In the genomic region with DNA sequence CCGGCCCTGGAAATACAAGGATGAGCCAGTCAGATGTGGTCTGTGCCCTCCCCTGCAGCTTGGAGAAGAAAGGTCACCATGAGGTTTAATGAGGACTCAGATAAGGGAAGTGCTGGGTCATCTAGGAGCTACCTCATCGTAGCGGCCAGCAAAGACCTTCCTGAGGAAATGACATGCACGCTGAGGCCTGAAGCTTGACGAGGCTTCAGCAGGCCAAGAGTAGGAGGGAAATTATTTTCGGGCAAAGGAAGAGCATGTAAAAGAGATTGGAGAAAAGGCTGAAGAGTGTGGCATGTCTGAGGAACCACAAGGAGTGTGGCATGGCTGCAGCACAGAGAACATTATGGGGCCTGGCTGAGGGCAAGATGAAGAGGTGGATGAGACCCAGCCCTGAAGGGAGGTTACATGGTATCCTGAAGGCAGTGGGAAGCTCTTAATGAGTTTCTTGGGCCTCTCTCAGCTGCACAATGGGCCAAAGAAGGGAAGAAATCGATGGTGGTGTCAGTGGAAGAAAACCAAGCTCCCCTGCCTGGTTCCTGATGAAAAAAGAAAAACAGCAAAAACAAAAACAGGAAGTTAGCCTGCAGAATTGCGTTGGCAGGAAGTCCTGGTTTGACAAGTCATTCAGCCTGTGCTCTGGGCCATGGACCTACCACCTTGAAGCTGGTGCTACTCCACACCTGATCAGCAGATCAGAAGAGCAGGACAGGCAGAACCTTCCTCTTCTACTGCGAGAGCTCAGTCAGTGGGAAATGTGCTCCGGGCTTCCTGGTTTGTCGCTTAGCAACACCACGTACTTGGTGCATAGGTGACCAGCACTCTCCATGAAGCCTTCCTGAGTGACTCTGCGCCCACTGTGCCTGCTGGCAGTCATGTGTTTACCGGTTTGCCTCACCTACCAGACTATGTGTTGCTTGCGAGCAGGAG, we compare ENCODE assay signal across 1 cellular context.
A peak's percentile ranks its signal among the peaks of the same experiment; 100 is the strongest.
TF ChIP-seq lines count a peak whose summit lies in the region.

No MANE protein-coding gene starts in this region.

TF ChIP-seq in K562, 482 proteins besides CTCF, POLR2A, EP300 and RAD21 (continued from another document and continues in another):
- TF ChIP-seq KHSRP (IDR thresholded peaks at IDR 0.05) (no peak), FIP1L1 (IDR thresholded peaks at IDR 0.05; ENCODE audit: low read depth, low read length, poor library complexity, severe bottlenecking) (no peak), XRCC5 (IDR thresholded peaks at IDR 0.05; ENCODE audit: low read depth, low read length) (peak; percentile 55; the same call in 1 of the 2 replicates), EGR1 (conservative IDR thresholded peaks at IDR 0.05) (no peak), ZNF75A (CRISPR knock-in tag; IDR thresholded peaks at IDR 0.05) (no peak), ZNF436 (CRISPR knock-in tag; IDR thresholded peaks at IDR 0.05) (no peak), ZNF274 (IDR thresholded peaks at IDR 0.05; ENCODE audit: borderline replicate concordance, low read depth, low read length) (no peak), SRSF3 (IDR thresholded peaks at IDR 0.05; ENCODE audit: insufficient read depth, low read length) (no peak), MIER1 (IDR thresholded peaks at IDR 0.05; ENCODE audit: low read depth) (no peak), PRMT5 (CRISPR knock-in tag; IDR thresholded peaks at IDR 0.05) (no peak), ZKSCAN3 (CRISPR knock-in tag; IDR thresholded peaks at IDR 0.05) (no peak), ZNF143 (CRISPR knock-in tag; IDR thresholded peaks at IDR 0.05) (no peak), HCFC1 (IDR thresholded peaks at IDR 0.05; ENCODE audit: low read depth, low read length) (no peak), SMARCB1 (IDR thresholded peaks at IDR 0.05; ENCODE audit: insufficient read length, low read depth) (no peak), FOXJ3 (CRISPR knock-in tag; IDR thresholded peaks at IDR 0.05) (no peak), SREBF1 (IDR thresholded peaks at IDR 0.05; ENCODE audit: borderline replicate concordance, low read depth, low read length) (no peak; the same call in 1 of the 2 replicates), PCBP2 (IDR thresholded peaks at IDR 0.05; ENCODE audit: low read depth, low read length, poor library complexity, severe bottlenecking) (no peak), CBX8 (IDR thresholded peaks at IDR 0.05; ENCODE audit: borderline replicate concordance, extremely low read depth, low read depth, low read length, poor library complexity, severe bottlenecking) (no peak), GTF2F1 (IDR thresholded peaks at IDR 0.05; ENCODE audit: low read depth, low read length) (no peak), ZNF764 (CRISPR knock-in tag; IDR thresholded peaks at IDR 0.05; ENCODE audit: low read depth) (0 out of 2 replicates have a peak, but pooled peaks have one; percentile 33), SRF (CRISPR knock-in tag; IDR thresholded peaks at IDR 0.05) (no peak), YY1 (IDR thresholded peaks at IDR 0.05; ENCODE audit: borderline replicate concordance in 1 of 3, control insufficient read depth in 1 of 3, extremely low read depth in 1 of 3, insufficient read depth in 3 of 3, insufficient read length in 1 of 3, insufficient replicate concordance in 2 of 3, low read depth in 1 of 3, low read length in 2 of 3) (peak in 1 of 3 experiments; percentile 62), MECOM (CRISPR knock-in tag; IDR thresholded peaks at IDR 0.05) (peak; percentile 67), FOSL1 (tag; conservative IDR thresholded peaks at IDR 0.05) (peak; percentile 65), HDGF (IDR thresholded peaks at IDR 0.05) (no peak; the same call in none of the 2 replicates), ESRRB (CRISPR knock-in tag; IDR thresholded peaks at IDR 0.05; ENCODE audit: borderline replicate concordance) (0 out of 2 replicates have a peak, but pooled peaks have one; percentile 10), HDAC8 (tag; IDR thresholded peaks at IDR 0.05) (peak; percentile 92), MTF1 (CRISPR knock-in tag; IDR thresholded peaks at IDR 0.05; ENCODE audit: borderline replicate concordance) (no peak), ZNF79 (CRISPR knock-in tag; IDR thresholded peaks at IDR 0.05; ENCODE audit: low read depth) (no peak), ZNF444 (CRISPR knock-in tag; IDR thresholded peaks at IDR 0.05) (0 out of 2 replicates have a peak, but pooled peaks have one; percentile 23), GABPB1 (CRISPR knock-in tag; IDR thresholded peaks at IDR 0.05) (peak; percentile 51; the same call in 1 of the 2 replicates), BCL6 (CRISPR knock-in tag; IDR thresholded peaks at IDR 0.05) (peak; percentile 17; the same call in 1 of the 2 replicates), ZNF354B (CRISPR knock-in tag; IDR thresholded peaks at IDR 0.05) (0 out of 2 replicates have a peak, but pooled peaks have one; percentile 59), ELF2 (CRISPR knock-in tag; IDR thresholded peaks at IDR 0.05) (no peak), ZFP30 (CRISPR knock-in tag; IDR thresholded peaks at IDR 0.05; ENCODE audit: borderline replicate concordance) (no peak), PTRF (tag; IDR thresholded peaks at IDR 0.05) (peak; percentile 57; the same call in 1 of the 2 replicates), SUPT5H (IDR thresholded peaks at IDR 0.05) (peak; percentile 72)
- TF ChIP-seq, protein P1, sequence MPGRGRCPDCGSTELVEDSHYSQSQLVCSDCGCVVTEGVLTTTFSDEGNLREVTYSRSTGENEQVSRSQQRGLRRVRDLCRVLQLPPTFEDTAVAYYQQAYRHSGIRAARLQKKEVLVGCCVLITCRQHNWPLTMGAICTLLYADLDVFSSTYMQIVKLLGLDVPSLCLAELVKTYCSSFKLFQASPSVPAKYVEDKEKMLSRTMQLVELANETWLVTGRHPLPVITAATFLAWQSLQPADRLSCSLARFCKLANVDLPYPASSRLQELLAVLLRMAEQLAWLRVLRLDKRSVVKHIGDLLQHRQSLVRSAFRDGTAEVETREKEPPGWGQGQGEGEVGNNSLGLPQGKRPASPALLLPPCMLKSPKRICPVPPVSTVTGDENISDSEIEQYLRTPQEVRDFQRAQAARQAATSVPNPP (IDR thresholded peaks at IDR 0.05; ENCODE audit: borderline replicate concordance, insufficient read depth, insufficient read length) = no peak
- TF ChIP-seq, protein P2, sequence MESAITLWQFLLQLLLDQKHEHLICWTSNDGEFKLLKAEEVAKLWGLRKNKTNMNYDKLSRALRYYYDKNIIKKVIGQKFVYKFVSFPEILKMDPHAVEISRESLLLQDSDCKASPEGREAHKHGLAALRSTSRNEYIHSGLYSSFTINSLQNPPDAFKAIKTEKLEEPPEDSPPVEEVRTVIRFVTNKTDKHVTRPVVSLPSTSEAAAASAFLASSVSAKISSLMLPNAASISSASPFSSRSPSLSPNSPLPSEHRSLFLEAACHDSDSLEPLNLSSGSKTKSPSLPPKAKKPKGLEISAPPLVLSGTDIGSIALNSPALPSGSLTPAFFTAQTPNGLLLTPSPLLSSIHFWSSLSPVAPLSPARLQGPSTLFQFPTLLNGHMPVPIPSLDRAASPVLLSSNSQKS (CRISPR knock-in tag; IDR thresholded peaks at IDR 0.05) = no peak
- TF ChIP-seq, protein P3, sequence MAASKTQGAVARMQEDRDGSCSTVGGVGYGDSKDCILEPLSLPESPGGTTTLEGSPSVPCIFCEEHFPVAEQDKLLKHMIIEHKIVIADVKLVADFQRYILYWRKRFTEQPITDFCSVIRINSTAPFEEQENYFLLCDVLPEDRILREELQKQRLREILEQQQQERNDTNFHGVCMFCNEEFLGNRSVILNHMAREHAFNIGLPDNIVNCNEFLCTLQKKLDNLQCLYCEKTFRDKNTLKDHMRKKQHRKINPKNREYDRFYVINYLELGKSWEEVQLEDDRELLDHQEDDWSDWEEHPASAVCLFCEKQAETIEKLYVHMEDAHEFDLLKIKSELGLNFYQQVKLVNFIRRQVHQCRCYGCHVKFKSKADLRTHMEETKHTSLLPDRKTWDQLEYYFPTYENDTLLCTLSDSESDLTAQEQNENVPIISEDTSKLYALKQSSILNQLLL (CRISPR knock-in tag; IDR thresholded peaks at IDR 0.05; ENCODE audit: borderline replicate concordance) = no peak
- TF ChIP-seq, protein P4, sequence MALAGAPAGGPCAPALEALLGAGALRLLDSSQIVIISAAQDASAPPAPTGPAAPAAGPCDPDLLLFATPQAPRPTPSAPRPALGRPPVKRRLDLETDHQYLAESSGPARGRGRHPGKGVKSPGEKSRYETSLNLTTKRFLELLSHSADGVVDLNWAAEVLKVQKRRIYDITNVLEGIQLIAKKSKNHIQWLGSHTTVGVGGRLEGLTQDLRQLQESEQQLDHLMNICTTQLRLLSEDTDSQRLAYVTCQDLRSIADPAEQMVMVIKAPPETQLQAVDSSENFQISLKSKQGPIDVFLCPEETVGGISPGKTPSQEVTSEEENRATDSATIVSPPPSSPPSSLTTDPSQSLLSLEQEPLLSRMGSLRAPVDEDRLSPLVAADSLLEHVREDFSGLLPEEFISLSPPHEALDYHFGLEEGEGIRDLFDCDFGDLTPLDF (CRISPR knock-in tag; IDR thresholded peaks at IDR 0.05) = no peak
- TF ChIP-seq, protein P5, sequence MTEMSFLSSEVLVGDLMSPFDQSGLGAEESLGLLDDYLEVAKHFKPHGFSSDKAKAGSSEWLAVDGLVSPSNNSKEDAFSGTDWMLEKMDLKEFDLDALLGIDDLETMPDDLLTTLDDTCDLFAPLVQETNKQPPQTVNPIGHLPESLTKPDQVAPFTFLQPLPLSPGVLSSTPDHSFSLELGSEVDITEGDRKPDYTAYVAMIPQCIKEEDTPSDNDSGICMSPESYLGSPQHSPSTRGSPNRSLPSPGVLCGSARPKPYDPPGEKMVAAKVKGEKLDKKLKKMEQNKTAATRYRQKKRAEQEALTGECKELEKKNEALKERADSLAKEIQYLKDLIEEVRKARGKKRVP (CRISPR knock-in tag; IDR thresholded peaks at IDR 0.05) = no peak; the same call in 1 of the 2 replicates
- TF ChIP-seq, protein P6, sequence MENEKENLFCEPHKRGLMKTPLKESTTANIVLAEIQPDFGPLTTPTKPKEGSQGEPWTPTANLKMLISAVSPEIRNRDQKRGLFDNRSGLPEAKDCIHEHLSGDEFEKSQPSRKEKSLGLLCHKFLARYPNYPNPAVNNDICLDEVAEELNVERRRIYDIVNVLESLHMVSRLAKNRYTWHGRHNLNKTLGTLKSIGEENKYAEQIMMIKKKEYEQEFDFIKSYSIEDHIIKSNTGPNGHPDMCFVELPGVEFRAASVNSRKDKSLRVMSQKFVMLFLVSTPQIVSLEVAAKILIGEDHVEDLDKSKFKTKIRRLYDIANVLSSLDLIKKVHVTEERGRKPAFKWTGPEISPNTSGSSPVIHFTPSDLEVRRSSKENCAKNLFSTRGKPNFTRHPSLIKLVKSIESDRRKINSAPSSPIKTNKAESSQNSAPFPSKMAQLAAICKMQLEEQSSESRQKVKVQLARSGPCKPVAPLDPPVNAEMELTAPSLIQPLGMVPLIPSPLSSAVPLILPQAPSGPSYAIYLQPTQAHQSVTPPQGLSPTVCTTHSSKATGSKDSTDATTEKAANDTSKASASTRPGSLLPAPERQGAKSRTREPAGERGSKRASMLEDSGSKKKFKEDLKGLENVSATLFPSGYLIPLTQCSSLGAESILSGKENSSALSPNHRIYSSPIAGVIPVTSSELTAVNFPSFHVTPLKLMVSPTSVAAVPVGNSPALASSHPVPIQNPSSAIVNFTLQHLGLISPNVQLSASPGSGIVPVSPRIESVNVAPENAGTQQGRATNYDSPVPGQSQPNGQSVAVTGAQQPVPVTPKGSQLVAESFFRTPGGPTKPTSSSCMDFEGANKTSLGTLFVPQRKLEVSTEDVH (IDR thresholded peaks at IDR 0.05; ENCODE audit: low read depth, partially characterized antibody) = no peak
- TF ChIP-seq, protein P7, sequence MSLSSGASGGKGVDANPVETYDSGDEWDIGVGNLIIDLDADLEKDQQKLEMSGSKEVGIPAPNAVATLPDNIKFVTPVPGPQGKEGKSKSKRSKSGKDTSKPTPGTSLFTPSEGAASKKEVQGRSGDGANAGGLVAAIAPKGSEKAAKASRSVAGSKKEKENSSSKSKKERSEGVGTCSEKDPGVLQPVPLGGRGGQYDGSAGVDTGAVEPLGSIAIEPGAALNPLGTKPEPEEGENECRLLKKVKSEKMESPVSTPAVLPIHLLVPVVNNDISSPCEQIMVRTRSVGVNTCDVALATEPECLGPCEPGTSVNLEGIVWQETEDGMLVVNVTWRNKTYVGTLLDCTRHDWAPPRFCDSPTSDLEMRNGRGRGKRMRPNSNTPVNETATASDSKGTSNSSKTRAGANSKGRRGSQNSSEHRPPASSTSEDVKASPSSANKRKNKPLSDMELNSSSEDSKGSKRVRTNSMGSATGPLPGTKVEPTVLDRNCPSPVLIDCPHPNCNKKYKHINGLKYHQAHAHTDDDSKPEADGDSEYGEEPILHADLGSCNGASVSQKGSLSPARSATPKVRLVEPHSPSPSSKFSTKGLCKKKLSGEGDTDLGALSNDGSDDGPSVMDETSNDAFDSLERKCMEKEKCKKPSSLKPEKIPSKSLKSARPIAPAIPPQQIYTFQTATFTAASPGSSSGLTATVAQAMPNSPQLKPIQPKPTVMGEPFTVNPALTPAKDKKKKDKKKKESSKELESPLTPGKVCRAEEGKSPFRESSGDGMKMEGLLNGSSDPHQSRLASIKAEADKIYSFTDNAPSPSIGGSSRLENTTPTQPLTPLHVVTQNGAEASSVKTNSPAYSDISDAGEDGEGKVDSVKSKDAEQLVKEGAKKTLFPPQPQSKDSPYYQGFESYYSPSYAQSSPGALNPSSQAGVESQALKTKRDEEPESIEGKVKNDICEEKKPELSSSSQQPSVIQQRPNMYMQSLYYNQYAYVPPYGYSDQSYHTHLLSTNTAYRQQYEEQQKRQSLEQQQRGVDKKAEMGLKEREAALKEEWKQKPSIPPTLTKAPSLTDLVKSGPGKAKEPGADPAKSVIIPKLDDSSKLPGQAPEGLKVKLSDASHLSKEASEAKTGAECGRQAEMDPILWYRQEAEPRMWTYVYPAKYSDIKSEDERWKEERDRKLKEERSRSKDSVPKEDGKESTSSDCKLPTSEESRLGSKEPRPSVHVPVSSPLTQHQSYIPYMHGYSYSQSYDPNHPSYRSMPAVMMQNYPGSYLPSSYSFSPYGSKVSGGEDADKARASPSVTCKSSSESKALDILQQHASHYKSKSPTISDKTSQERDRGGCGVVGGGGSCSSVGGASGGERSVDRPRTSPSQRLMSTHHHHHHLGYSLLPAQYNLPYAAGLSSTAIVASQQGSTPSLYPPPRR (CRISPR knock-in tag; IDR thresholded peaks at IDR 0.05; ENCODE audit: borderline replicate concordance) = no peak
- TF ChIP-seq, protein P8, sequence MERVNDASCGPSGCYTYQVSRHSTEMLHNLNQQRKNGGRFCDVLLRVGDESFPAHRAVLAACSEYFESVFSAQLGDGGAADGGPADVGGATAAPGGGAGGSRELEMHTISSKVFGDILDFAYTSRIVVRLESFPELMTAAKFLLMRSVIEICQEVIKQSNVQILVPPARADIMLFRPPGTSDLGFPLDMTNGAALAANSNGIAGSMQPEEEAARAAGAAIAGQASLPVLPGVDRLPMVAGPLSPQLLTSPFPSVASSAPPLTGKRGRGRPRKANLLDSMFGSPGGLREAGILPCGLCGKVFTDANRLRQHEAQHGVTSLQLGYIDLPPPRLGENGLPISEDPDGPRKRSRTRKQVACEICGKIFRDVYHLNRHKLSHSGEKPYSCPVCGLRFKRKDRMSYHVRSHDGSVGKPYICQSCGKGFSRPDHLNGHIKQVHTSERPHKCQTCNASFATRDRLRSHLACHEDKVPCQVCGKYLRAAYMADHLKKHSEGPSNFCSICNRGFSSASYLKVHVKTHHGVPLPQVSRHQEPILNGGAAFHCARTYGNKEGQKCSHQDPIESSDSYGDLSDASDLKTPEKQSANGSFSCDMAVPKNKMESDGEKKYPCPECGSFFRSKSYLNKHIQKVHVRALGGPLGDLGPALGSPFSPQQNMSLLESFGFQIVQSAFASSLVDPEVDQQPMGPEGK (CRISPR knock-in tag; IDR thresholded peaks at IDR 0.05; ENCODE audit: borderline replicate concordance) = no peak
